1 cellular context compared by ENCODE assay signal in the genomic region with DNA sequence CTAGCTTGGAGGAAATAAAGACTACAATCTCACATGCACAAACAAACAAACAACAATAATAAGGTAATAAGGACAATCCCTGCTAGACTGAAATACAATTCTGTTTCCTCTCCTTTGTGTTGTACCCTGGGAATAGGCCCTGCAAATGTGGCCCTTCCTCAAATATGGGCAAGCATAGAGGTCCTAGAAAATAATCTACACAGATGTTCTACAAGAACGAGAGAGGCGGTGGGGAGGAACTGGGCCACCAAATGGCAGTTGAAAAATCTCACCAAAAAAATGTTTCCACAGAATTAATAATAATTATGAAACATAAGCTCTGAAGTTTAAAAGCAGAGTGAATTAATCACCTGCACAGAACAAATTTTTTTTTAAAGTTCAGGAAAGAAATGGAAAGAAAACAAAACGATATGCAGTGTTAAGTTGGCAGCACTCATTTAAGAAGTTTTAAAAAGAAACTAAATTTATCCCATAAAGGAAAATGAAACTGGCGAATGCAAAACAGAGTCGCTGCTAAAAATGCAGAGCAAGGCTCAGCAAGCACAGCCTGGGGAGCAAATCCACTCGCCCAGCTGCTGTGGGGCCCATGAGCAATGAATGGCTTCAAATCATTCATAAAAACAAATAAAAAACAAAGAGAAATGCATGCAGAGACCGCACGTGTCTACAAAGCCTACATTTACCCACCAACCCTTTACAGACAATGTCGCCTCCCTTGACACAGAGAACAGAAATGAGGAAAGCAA.
TF ChIP-seq lines count a peak whose summit lies in the region.

No MANE protein-coding gene starts in this region.

TF ChIP-seq in GM23338, 12 proteins besides CTCF, POLR2A, EP300 and RAD21 (continued from another document):
- TF ChIP-seq, protein P1, sequence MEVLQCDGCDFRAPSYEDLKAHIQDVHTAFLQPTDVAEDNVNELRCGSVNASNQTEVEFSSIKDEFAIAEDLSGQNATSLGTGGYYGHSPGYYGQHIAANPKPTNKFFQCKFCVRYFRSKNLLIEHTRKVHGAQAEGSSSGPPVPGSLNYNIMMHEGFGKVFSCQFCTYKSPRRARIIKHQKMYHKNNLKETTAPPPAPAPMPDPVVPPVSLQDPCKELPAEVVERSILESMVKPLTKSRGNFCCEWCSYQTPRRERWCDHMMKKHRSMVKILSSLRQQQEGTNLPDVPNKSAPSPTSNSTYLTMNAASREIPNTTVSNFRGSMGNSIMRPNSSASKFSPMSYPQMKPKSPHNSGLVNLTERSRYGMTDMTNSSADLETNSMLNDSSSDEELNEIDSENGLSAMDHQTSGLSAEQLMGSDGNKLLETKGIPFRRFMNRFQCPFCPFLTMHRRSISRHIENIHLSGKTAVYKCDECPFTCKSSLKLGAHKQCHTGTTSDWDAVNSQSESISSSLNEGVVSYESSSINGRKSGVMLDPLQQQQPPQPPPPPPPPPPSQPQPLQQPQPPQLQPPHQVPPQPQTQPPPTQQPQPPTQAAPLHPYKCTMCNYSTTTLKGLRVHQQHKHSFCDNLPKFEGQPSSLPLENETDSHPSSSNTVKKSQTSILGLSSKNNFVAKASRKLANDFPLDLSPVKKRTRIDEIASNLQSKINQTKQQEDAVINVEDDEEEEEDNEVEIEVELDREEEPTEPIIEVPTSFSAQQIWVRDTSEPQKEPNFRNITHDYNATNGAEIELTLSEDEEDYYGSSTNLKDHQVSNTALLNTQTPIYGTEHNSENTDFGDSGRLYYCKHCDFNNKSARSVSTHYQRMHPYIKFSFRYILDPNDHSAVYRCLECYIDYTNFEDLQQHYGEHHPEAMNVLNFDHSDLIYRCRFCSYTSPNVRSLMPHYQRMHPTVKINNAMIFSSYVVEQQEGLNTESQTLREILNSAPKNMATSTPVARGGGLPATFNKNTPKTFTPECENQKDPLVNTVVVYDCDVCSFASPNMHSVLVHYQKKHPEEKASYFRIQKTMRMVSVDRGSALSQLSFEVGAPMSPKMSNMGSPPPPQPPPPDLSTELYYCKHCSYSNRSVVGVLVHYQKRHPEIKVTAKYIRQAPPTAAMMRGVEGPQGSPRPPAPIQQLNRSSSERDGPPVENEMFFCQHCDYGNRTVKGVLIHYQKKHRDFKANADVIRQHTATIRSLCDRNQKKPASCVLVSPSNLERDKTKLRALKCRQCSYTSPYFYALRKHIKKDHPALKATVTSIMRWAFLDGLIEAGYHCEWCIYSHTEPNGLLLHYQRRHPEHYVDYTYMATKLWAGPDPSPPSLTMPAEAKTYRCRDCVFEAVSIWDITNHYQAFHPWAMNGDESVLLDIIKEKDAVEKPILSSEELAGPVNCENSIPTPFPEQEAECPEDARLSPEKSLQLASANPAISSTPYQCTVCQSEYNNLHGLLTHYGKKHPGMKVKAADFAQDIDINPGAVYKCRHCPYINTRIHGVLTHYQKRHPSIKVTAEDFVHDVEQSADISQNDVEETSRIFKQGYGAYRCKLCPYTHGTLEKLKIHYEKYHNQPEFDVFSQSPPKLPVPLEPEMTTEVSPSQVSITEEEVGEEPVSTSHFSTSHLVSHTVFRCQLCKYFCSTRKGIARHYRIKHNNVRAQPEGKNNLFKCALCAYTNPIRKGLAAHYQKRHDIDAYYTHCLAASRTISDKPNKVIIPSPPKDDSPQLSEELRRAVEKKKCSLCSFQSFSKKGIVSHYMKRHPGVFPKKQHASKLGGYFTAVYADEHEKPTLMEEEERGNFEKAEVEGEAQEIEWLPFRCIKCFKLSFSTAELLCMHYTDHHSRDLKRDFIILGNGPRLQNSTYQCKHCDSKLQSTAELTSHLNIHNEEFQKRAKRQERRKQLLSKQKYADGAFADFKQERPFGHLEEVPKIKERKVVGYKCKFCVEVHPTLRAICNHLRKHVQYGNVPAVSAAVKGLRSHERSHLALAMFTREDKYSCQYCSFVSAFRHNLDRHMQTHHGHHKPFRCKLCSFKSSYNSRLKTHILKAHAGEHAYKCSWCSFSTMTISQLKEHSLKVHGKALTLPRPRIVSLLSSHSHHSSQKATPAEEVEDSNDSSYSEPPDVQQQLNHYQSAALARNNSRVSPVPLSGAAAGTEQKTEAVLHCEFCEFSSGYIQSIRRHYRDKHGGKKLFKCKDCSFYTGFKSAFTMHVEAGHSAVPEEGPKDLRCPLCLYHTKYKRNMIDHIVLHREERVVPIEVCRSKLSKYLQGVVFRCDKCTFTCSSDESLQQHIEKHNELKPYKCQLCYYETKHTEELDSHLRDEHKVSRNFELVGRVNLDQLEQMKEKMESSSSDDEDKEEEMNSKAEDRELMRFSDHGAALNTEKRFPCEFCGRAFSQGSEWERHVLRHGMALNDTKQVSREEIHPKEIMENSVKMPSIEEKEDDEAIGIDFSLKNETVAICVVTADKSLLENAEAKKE (CRISPR knock-in tag; IDR thresholded peaks at IDR 0.05), result no peak
